In the genomic region with DNA sequence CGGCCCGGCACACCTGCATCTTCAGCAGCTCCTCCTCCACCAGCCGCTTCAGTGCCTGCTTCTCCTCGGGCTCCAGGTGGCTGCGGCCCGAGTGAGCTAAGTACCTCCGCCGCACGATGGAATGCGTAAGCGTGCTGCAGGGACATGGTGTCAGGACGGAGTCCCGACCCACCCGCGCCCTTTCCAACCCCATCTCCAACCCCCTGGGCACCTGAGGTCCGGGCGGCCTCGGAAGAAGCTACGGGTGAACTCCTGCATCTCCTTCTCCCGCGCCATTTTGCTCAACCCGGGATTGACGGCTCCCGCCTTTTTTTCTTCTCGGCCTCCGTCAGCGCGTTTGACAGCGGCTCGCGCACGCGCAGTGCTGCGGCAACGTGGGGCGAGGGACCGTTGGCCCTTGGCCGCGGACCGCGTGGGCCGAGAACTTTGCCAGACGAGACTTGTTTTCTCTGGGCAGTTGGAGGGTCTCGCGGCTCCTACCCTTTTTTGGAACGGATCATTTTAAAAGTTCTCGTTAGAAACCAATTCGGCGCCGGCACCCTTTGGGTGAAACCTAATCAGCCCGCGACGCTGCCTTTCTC, we compare ENCODE assay signal across 8 cellular contexts. TPM values are rescaled to one million over a fixed set of nuclear protein-coding genes. Genes with fewer than 3 reads are reported as not detected.
A peak's percentile ranks its signal among the peaks of the same experiment; 100 is the strongest.
DNase-seq lines count a peak whose midpoint lies in the region; ATAC-seq and TF ChIP-seq lines count a peak whose summit lies in the region.

A gene with protein sequence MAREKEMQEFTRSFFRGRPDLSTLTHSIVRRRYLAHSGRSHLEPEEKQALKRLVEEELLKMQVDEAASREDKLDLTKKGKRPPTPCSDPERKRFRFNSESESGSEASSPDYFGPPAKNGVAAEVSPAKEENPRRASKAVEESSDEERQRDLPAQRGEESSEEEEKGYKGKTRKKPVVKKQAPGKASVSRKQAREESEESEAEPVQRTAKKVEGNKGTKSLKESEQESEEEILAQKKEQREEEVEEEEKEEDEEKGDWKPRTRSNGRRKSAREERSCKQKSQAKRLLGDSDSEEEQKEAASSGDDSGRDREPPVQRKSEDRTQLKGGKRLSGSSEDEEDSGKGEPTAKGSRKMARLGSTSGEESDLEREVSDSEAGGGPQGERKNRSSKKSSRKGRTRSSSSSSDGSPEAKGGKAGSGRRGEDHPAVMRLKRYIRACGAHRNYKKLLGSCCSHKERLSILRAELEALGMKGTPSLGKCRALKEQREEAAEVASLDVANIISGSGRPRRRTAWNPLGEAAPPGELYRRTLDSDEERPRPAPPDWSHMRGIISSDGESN (minus strand): TSS at position 288 of the 581 bp plus-strand sequence. CDS start 12 bp downstream, at position 276.

- H3K4me3 ChIP-seq in BLaER1 treated with 17β-estradiol and CSF1 and Interleukin-3, amounts not matched to agents 10 nM and 100 nM, result peak within 1 kb of the TSS; percentile 72 to 95 (median 86)
- H3K4me3 ChIP-seq in liver (ENCODE audit: low read depth in 1 of 3, low read length in 3 of 3), result peak within 1 kb of the TSS; percentile 65 to 98 (median 74)

- H3K27ac ChIP-seq in BLaER1 treated with 17β-estradiol and CSF1 and Interleukin-3, amounts not matched to agents 10 nM and 100 nM, result peak within 1 kb of the TSS; percentile 58 to 99 (median 96)
- H3K27ac ChIP-seq in liver (ENCODE audit: low read depth in 1 of 2, low read length in 2 of 2), result peak within 1 kb of the TSS; percentile 99 to 100

- peak; percentile 41 for ATAC-seq in GM19328 (IDR thresholded peaks at IDR 0.05; ENCODE audit: unreplicated experiment)
- peak; percentile 46 for ATAC-seq in HG03521 (IDR thresholded peaks at IDR 0.05; ENCODE audit: unreplicated experiment)

- peaks cover 0 to 53% (median 12%) of the 10 kb centered on the region in 11 experiments; a peak in 17 of 22 replicates for H4K20me1 ChIP-seq in BLaER1 treated with 17β-estradiol and CSF1 and Interleukin-3, amounts not matched to agents 10 nM and 100 nM

- H3K9me3 ChIP-seq in BLaER1 treated with 17β-estradiol and CSF1 and Interleukin-3, amounts not matched to agents 10 nM and 100 nM (replicated peaks in 1 of 11), result no peaks in the 10 kb centered on the region
- no peaks in the 10 kb centered on the region for H3K9me3 ChIP-seq in liver (ENCODE audit: control insufficient read depth in 4 of 4, low read length in 3 of 4)

- no peak for TF ChIP-seq CTCF in liver (IDR thresholded peaks at IDR 0.05; ENCODE audit: low read depth, low read length, missing input control)

- no peak for TF ChIP-seq RAD21 in liver (IDR thresholded peaks at IDR 0.05)

- no peaks in the 10 kb centered on the region for H3K27me3 ChIP-seq in BLaER1 treated with 17β-estradiol and CSF1 and Interleukin-3, amounts not matched to agents 10 nM and 100 nM
- H3K27me3 ChIP-seq in liver (ENCODE audit: control insufficient read depth in 4 of 4, insufficient read depth in 4 of 4, low read length in 3 of 4), result no peaks in the 10 kb centered on the region

- under 1% methylated on average over 53 of the region's 53 CpGs for WGBS in liver

- peak within 1 kb of the TSS; percentile 80 to 99 (median 93) for H3K9ac ChIP-seq in BLaER1 treated with 17β-estradiol and CSF1 and Interleukin-3, amounts not matched to agents 10 nM and 100 nM
- H3K9ac ChIP-seq in liver (ENCODE audit: low read depth in 1 of 2, low read length in 2 of 2), result peak within 1 kb of the TSS; percentile 99 to 100

- peaks cover 47 to 70% (median 61%) of the 10 kb centered on the region in 10 experiments for H3K4me1 ChIP-seq in BLaER1 treated with 17β-estradiol and CSF1 and Interleukin-3, amounts not matched to agents 10 nM and 100 nM
- peaks cover 2 to 26% (median 18%) of the 10 kb centered on the region in 4 donors for H3K4me1 ChIP-seq in liver (ENCODE audit: control insufficient read depth in 4 of 4, insufficient read depth in 4 of 4, low read length in 3 of 4)

- DNase-seq in NCI-H526 treated with DMSO at 0.1 percent for 48 hours (lab: John Stamatoyannopoulos, UW) (peak; percentile 71), dedifferentiated amniotic fluid mesenchymal stem cell (ENCODE audit: extremely low spot score) (peak; percentile 58)
- peak; percentile 74 to 81 for DNase-seq in activated CD4-positive, alpha-beta T cell treated with anti-CD3 and anti-CD28 coated beads, Interleukin-2, amount 50 U/mL, for 24 hours (ENCODE audit: low read depth in 1 of 2, low spot score in 1 of 2)
- peak; percentile 89 for DNase-seq in stimulated activated CD4-positive, alpha-beta T cell treated with anti-CD3 and anti-CD28 coated beads, Interleukin-4, amount 100 ng/mL, for 24 hours

- H3K36me3 ChIP-seq in BLaER1 treated with 17β-estradiol and CSF1 and Interleukin-3, amounts not matched to agents 10 nM and 100 nM, result peaks cover 31 to 52% (median 42%) of the 10 kb centered on the region in 11 experiments
- peaks cover 0 to 27% (median 11%) of the 10 kb centered on the region in 4 donors for H3K36me3 ChIP-seq in liver (ENCODE audit: control insufficient read depth in 4 of 4, insufficient read depth in 3 of 4, low read depth in 1 of 4, low read length in 3 of 4)

- peak within 1 kb of the TSS; percentile 90 to 98 (median 94) for H3K4me2 ChIP-seq in BLaER1 treated with 17β-estradiol and CSF1 and Interleukin-3, amounts not matched to agents 10 nM and 100 nM

TF ChIP-seq in liver, 16 proteins besides CTCF, POLR2A, EP300 and RAD21:
- TF ChIP-seq EGR1 (IDR thresholded peaks at IDR 0.05; ENCODE audit: low read depth in 2 of 2), result no peak
- TF ChIP-seq NR2F2 (IDR thresholded peaks at IDR 0.05), result no peak
- no peak for TF ChIP-seq YY1 (IDR thresholded peaks at IDR 0.05)
- no peak for TF ChIP-seq HNF4G (IDR thresholded peaks at IDR 0.05)
- TF ChIP-seq FOXA2 (IDR thresholded peaks at IDR 0.05), result no peak
- TF ChIP-seq, protein P1, sequence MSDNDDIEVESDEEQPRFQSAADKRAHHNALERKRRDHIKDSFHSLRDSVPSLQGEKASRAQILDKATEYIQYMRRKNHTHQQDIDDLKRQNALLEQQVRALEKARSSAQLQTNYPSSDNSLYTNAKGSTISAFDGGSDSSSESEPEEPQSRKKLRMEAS (IDR thresholded peaks at IDR 0.05), result peak; percentile 58
- no peak for TF ChIP-seq TAF1 (conservative IDR thresholded peaks at IDR 0.05)
- TF ChIP-seq GABPA (IDR thresholded peaks at IDR 0.05 in 1 of 2, conservative IDR thresholded peaks at IDR 0.05 in 1 of 2), result no peak
- TF ChIP-seq, protein P2, sequence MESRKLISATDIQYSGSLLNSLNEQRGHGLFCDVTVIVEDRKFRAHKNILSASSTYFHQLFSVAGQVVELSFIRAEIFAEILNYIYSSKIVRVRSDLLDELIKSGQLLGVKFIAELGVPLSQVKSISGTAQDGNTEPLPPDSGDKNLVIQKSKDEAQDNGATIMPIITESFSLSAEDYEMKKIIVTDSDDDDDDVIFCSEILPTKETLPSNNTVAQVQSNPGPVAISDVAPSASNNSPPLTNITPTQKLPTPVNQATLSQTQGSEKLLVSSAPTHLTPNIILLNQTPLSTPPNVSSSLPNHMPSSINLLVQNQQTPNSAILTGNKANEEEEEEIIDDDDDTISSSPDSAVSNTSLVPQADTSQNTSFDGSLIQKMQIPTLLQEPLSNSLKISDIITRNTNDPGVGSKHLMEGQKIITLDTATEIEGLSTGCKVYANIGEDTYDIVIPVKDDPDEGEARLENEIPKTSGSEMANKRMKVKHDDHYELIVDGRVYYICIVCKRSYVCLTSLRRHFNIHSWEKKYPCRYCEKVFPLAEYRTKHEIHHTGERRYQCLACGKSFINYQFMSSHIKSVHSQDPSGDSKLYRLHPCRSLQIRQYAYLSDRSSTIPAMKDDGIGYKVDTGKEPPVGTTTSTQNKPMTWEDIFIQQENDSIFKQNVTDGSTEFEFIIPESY (IDR thresholded peaks at IDR 0.05), result peak; percentile 68
TF ChIP-seq in liver: peak in this region for 2.

RNA-seq across cellular contexts. Expression of the gene that starts here (rescaled TPM):
- 10 to 100 TPM in 1 of 2 donors, 1 to 10 TPM in 1; 9.2 to 10.5 TPM for total RNA-seq in liver
- polyA plus RNA-seq in liver, result 1 to 10 TPM; 5.7 to 9.0 TPM

Comparison
In these comparisons a context has a peak if more than half of its experiments do, and no peak if none do; other contexts are left out.
1. Peak in every context shown above with its lines: DNase-seq, ATAC-seq, H3K4me3 ChIP-seq and H3K27ac ChIP-seq.